In the genomic region with DNA sequence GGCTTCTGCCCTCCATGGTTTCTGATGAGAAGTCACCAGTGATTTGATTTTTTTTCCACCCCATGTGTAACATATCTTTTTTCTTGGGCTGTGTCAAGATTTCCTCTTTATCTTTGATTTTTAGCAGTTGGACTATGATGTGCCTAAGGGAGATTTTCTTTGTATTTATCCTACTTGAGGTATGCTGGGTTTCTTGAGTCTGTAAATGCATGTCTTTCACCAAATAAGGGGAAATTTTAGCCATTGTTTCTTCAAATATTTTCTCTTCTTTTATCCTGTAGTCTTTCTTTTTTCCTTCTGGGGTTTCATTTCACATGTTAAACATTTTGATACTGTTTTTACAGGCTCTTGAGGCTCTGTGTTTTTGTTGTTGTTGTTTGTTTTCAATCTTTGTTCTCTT, we compare ENCODE assay signal across 10 cellular contexts. TPM values are rescaled to one million over a fixed set of nuclear protein-coding genes. Genes with fewer than 3 reads are reported as not detected.
"Had no signal": no experiment of that assay in that cellular context is flagged by ENCODE, and none has a peak within 500 bp of the region (broad histone marks: within the 10 kb centered on the region; RNA-seq: fewer than 3 reads in every experiment).

No MANE protein-coding gene starts in this region.

- H3K4me1 ChIP-seq: HAP-1 had no signal

- H3K27ac ChIP-seq: GM23248, KMS-11 had no signal

- DNase-seq: GM23248, GOT3, H7, Karpas-422, KBM-7 had no signal

- H3K4me3 Mint-ChIP-seq: IgD-negative memory B cell had no signal

- ATAC-seq: HCT116, HepG2 had no signal

- H3K4me3 ChIP-seq: GM23248, HAP-1 had no signal

- H3K36me3 ChIP-seq: HAP-1 had no signal

- H3K27ac Mint-ChIP-seq: IgD-negative memory B cell had no signal

RNA-seq across cellular contexts. Expression of a gene that starts 33.7 kb away (rescaled TPM):
- polyA plus RNA-seq: IgD-negative memory B cell had no signal
